Comparison of ENCODE assay signal across 8 cellular contexts in the genomic region with DNA sequence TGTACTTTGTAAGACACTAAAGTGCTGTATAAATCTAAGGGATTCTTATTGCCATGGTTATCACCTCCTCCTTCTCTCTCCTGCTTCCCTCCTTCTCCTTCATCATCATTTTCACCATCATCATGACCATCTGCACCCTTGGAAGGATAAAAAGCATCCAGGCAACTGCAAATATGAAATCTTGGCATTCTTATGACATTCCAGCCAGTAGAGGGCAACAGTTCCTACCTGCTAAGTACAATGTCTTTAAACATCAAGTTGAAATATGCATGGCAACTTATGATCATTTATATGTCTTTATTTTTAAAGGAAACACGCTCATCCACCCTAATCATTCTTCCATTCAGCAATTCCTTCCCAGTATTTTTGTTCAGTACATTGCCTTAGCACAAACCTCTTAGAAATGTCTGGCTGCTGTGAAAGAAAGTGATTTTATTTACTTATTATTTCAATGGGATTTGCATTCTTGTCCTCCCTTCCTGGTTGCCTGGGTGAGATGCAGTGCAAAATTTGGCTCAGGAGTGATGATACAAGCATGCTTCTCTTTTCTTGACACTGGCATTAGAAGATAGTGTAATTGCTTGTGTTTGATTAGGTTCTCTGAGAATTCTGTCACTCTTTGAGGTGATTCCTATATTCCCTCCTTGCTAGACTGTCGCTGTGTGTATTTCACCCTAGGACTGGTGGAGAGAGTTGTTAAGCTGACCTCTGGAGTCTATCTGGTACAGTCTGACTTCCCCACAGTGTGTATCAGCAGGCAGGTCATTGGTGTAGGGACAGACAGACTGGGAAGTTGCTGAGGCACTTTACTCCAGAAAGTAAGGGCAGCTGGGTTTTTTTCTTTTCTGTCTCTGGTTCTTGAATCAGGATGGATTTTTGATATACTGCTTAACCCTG.
DNase-seq lines count a peak whose midpoint lies in the region; ATAC-seq and TF ChIP-seq lines count a peak whose summit lies in the region.

No MANE protein-coding gene starts in this region.

- ATAC-seq in activated T-cell treated with anti-CD3 and anti-CD28 coated beads, Interleukin-2, amount 50 U/mL, for 4 hours = no peak

- H3K4me1 Mint-ChIP-seq in mesothelial cell of epicardium = peaks cover 13% of the 10 kb centered on the region
- no peaks in the 10 kb centered on the region for H3K4me1 Mint-ChIP-seq in activated T-cell treated with anti-CD3 and anti-CD28 coated beads, Interleukin-2, amount 50 U/mL, for 4 hours (ENCODE audit: low read depth)

- dilution Hi-C loops in mammary epithelial cell (cut with HindIII; ENCODE audit: low sequenced_read_pairs) = no loop called here

- H3K27me3 ChIP-seq in mammary epithelial cell (ENCODE audit: insufficient read depth, low read length) = peaks cover 3% of the 10 kb centered on the region

- H3K36me3 Mint-ChIP-seq in mesothelial cell of epicardium = peaks cover 5% of the 10 kb centered on the region
- no peaks in the 10 kb centered on the region for H3K36me3 Mint-ChIP-seq in activated T-cell treated with anti-CD3 and anti-CD28 coated beads, Interleukin-2, amount 50 U/mL, for 4 hours (ENCODE audit: insufficient read depth)

- in situ Hi-C loops in mammary epithelial cell (cut with MboI; ENCODE audit: low sequenced_read_pairs in 2 of 2) = no loop called here

- peaks cover 11% of the 10 kb centered on the region for H3K27me3 Mint-ChIP-seq in mesothelial cell of epicardium (ENCODE audit: low read depth)
- peaks cover 2% of the 10 kb centered on the region for H3K27me3 Mint-ChIP-seq in activated T-cell treated with anti-CD3 and anti-CD28 coated beads, Interleukin-2, amount 50 U/mL, for 4 hours (ENCODE audit: low read depth)

- H2AFZ ChIP-seq in mammary epithelial cell (ENCODE audit: low read depth, low read length) = no peak overlapping the region

- H3K4me1 ChIP-seq in mammary epithelial cell (ENCODE audit: insufficient read depth, low read length) = peaks cover under 1% of the 10 kb centered on the region

- H3K27ac ChIP-seq in mammary epithelial cell (ENCODE audit: insufficient read depth, low read depth, low read length) = no peak overlapping the region

- H3K4me2 ChIP-seq in mammary epithelial cell (ENCODE audit: insufficient read depth, low read depth, low read length) = no peak overlapping the region

- TF ChIP-seq CTCF in GM12864 (IDR thresholded peaks at IDR 0.05; ENCODE audit: low read depth, low read length, missing control alignments) (peak; percentile 56), mammary epithelial cell (conservative IDR thresholded peaks at IDR 0.05 in 1 of 2, IDR thresholded peaks at IDR 0.05 in 1 of 2; ENCODE audit: extremely low read depth in 1 of 2, insufficient read depth in 1 of 2, low read depth in 1 of 2, low read length in 2 of 2) (peak; percentile 57 to 77), mesothelial cell of epicardium (IDR thresholded peaks at IDR 0.05; ENCODE audit: unreplicated experiment) (peak; percentile 74)

- no peaks in the 10 kb centered on the region for H3K36me3 ChIP-seq in mammary epithelial cell (ENCODE audit: insufficient read depth, low read length)

- intact Hi-C loops in mammary epithelial cell (cut with micrococcal nuclease) = loop anchor here (1.0 to 2.0 kb wide), 2 partner anchors 27 to 178 kb away; no protein-coding TSS in a partner anchor

- H3K79me2 ChIP-seq in mammary epithelial cell (ENCODE audit: insufficient read depth, low read length) = no peaks in the 10 kb centered on the region

- no peak overlapping the region for H3K4me3 Mint-ChIP-seq in mesothelial cell of epicardium
- no peak overlapping the region for H3K4me3 Mint-ChIP-seq in activated T-cell treated with anti-CD3 and anti-CD28 coated beads, Interleukin-2, amount 50 U/mL, for 4 hours

- peak overlapping the region; percentile 62 for H3K27ac Mint-ChIP-seq in mesothelial cell of epicardium

- WGBS in mammary epithelial cell (ENCODE audit: low coverage, missing lambda C conversion rate) = 56% methylated on average over 2 of the region's 2 CpGs

- DNase-seq in GM12864 (ENCODE audit: low read depth) = no peak
- peak; percentile 51 for DNase-seq in NAMALWA (ENCODE audit: low spot score)
- DNase-seq in mammary epithelial cell = peak; percentile 37
- DNase-seq in mesothelial cell of epicardium (ENCODE audit: low spot score in 2 of 2, unreplicated experiment in 2 of 2) = no peak
- no peak for DNase-seq in activated CD4-positive, alpha-beta T cell treated with anti-CD3 and anti-CD28 coated beads, Interleukin-2, amount 50 U/mL, for 1 hour
- DNase-seq in D341Med (ENCODE audit: low spot score) = no peak
- DNase-seq in activated T-cell treated with anti-CD3 and anti-CD28 coated beads, Interleukin-2, amount 50 U/mL, for 4 hours = no peak
- no peak for DNase-seq in activated naive CD4-positive, alpha-beta T cell (lab: John Stamatoyannopoulos, UW)

- no peaks in the 10 kb centered on the region for H3K9me3 ChIP-seq in mammary epithelial cell (replicated peaks; ENCODE audit: insufficient read depth, low read length)

- no peak overlapping the region for H3K9ac ChIP-seq in mammary epithelial cell (ENCODE audit: insufficient read depth, low read length)

- BruUV-seq in mammary epithelial cell (replicated peaks; lab: Mats Ljungman, UMichigan) = no TSS peak

- peaks cover 8% of the 10 kb centered on the region for H3K9me3 Mint-ChIP-seq in mesothelial cell of epicardium
- no peaks in the 10 kb centered on the region for H3K9me3 Mint-ChIP-seq in activated T-cell treated with anti-CD3 and anti-CD28 coated beads, Interleukin-2, amount 50 U/mL, for 4 hours

- H3K4me3 ChIP-seq in GM12864 (ENCODE audit: low read depth, low read length) = no peak overlapping the region
- H3K4me3 ChIP-seq in mammary epithelial cell (replicated peaks in 1 of 3; ENCODE audit: insufficient read depth in 1 of 3, low read depth in 2 of 3, low read length in 3 of 3) = no peak overlapping the region

- no peaks in the 10 kb centered on the region for H4K20me1 ChIP-seq in mammary epithelial cell (ENCODE audit: insufficient read depth, low read length)

- CTCF ChIA-PET in mammary epithelial cell (lab: Charles Lee; ENCODE audit: low non-redundant PET) = no interaction called here

Comparison
In these comparisons a context has a peak if more than half of its experiments do, and no peak if none do; other contexts are left out.
1. DNase-seq: peak in NAMALWA (single experiment) and mammary epithelial cell (single experiment); none in GM12864 (single experiment), mesothelial cell of epicardium (0 of 2), activated CD4-positive, alpha-beta T cell treated with anti-CD3 and anti-CD28 coated beads, Interleukin-2, amount 50 U/mL, for 1 hour (single experiment), D341Med (single experiment), activated T-cell treated with anti-CD3 and anti-CD28 coated beads, Interleukin-2, amount 50 U/mL, for 4 hours (single experiment) and activated naive CD4-positive, alpha-beta T cell (0 of 4).
2. Peak in every context shown above with its lines, with median percentiles within 50 percentile points of each other: CTCF ChIP-seq.